Comparison of ENCODE assay signal across 8 cellular contexts in genomic region chr22:16917144-16918003, GRCh38.
DNase-seq lines count a peak whose midpoint lies in the region; ATAC-seq and TF ChIP-seq lines count a peak whose summit lies in the region.

No MANE protein-coding gene starts in this region.

- H3K27ac ChIP-seq in colonic mucosa (no peak overlapping the region), right lobe of liver (no peak overlapping the region)

- WGBS in right lobe of liver (ENCODE audit: insufficient coverage, low coverage, low lambda C conversion rate, missing lambda C conversion rate) = 15% methylated on average over 16 of the region's 16 CpGs

- H3K9ac ChIP-seq in colonic mucosa (ENCODE audit: low read depth in 2 of 2, low read length in 2 of 2) = no peak overlapping the region

- H3K27me3 ChIP-seq in colonic mucosa = no peaks in the 10 kb centered on the region
- no peaks in the 10 kb centered on the region for H3K27me3 ChIP-seq in right lobe of liver

- ATAC-seq in GM19351 (IDR thresholded peaks at IDR 0.05; ENCODE audit: unreplicated experiment) = peak; percentile 69
- ATAC-seq in right lobe of liver = peak; percentile 79 to 89 (median 84)

- peak; percentile 46 for TF ChIP-seq CTCF in colonic mucosa (IDR thresholded peaks at IDR 0.05)
- TF ChIP-seq CTCF in right lobe of liver (IDR thresholded peaks at IDR 0.05) = peak; percentile 42 to 65 (median 61)

- H3K4me1 ChIP-seq in colonic mucosa (no peaks in the 10 kb centered on the region), right lobe of liver (no peaks in the 10 kb centered on the region)

- intact Hi-C loops in colonic mucosa (cut with DNase I) = loop anchor here (10.0 kb wide), 1 partner anchor 137 kb away; no protein-coding TSS in a partner anchor
- intact Hi-C loops in right lobe of liver (cut with DNase I) = loop anchor here in 1 of 2 donors (5.0 kb wide), 1 partner anchor 140 kb away; no protein-coding TSS in a partner anchor

- no peak for TF ChIP-seq POLR2A in right lobe of liver (IDR thresholded peaks at IDR 0.05)

- H3K4me3 ChIP-seq in colonic mucosa = no peak overlapping the region
- H3K4me3 ChIP-seq in right lobe of liver = no peak overlapping the region

- peak; percentile 80 for DNase-seq in AG20443 (ENCODE audit: low spot score)
- DNase-seq in NCI-H2029 treated with DMSO at 0.1 percent for 48 hours (lab: John Stamatoyannopoulos, UW) = peak; percentile 33
- peak; percentile 21 for DNase-seq in activated CD4-positive, CD25-positive, alpha-beta regulatory T cell treated with anti-CD3 and anti-CD28 coated beads, Interleukin-2, amount 50 U/mL, for 16 hours (ENCODE audit: low read depth, low spot score)
- peak; percentile 50 for DNase-seq in colonic mucosa
- DNase-seq in right lobe of liver = peak; percentile 44 to 69 (median 57)
- peak; percentile 9 to 50 (median 31) for DNase-seq in stimulated activated CD4-positive, alpha-beta T cell treated with anti-CD3 and anti-CD28 coated beads, TNF-alpha, amount 100 ng/mL, for 4 hours (ENCODE audit: low read depth in 3 of 3)
- no peak for DNase-seq in OCI-M2 (lab: John Stamatoyannopoulos, UW; ENCODE audit: unreplicated experiment)

- H3K36me3 ChIP-seq in colonic mucosa = no peaks in the 10 kb centered on the region
- no peaks in the 10 kb centered on the region for H3K36me3 ChIP-seq in right lobe of liver

- H3K9me3 ChIP-seq in colonic mucosa (no peaks in the 10 kb centered on the region), right lobe of liver (no peaks in the 10 kb centered on the region)
